Comparison of ENCODE assay signal across 8 cellular contexts in the genomic region with DNA sequence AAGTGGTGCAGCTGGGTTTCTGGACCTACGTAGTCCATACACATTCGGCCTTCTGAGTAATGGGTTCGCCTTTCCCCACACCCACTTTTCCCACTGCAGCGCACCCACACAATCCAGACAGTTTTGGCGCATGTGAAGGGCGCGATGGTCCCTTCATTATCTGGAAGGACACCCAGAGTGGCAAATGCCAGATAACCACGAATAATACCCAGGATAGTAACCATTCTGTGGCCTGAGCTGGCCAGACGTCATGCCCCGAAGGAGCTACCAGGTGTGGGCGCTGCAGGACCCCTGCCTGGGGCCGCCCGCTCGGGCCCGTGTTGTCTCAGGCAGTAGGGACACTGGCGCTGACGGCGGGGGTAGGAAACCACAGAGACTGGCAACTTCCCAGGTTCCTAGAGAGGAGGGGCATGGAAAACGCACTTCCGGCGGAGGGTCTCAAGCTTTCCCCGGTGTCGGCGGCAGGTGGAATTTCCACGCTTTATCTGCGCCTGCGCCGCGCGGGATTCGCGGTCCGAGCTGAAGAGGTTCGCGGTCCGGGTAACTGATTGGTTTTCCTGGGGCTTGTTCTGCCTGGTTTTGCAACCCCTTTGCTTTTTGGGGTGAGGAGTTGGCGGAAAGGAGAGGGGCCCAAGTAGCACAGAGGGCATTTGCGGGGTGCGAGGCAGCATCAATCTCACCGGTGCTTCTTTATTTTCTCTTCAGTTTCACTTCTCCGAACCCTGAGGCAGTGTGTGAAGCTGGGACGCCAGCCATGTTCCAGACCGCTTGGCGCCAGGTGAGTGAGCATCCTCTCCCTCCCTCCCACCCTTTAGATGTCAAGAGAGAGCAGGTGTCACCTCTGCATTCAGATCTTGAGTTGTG. TPM values are rescaled to one million over a fixed set of nuclear protein-coding genes. Genes with fewer than 3 reads are reported as not detected.
DNase-seq lines count a peak whose midpoint lies in the region; ATAC-seq and TF ChIP-seq lines count a peak whose summit lies in the region.

ZNF620 (plus strand) TSS at position 441 of the 864 bp plus-strand sequence; CDS start at position 755, 314 bp downstream.

- H3K79me2 ChIP-seq in PC-3 (ENCODE audit: low read length): no peaks in the 10 kb centered on the region

- H3K4me1 ChIP-seq in CD4-positive, CD25-positive, alpha-beta regulatory T cell (ENCODE audit: control insufficient read depth, insufficient read depth, low read length, poor library complexity, severe bottlenecking): peaks cover 11% of the 10 kb centered on the region
- H3K4me1 ChIP-seq in PC-3 (ENCODE audit: insufficient read depth, low read length): peaks cover 24% of the 10 kb centered on the region

- H3K36me3 ChIP-seq in CD4-positive, CD25-positive, alpha-beta regulatory T cell (ENCODE audit: control insufficient read depth, insufficient read depth, low read length): no peaks in the 10 kb centered on the region
- no peaks in the 10 kb centered on the region for H3K36me3 ChIP-seq in PC-3 (ENCODE audit: low read depth, low read length)

- no peak within 1 kb of the TSS for H3K27ac ChIP-seq in CD4-positive, CD25-positive, alpha-beta regulatory T cell (ENCODE audit: insufficient read depth, low read length, poor library complexity, severe bottlenecking)
- H3K27ac ChIP-seq in HL-60 (replicated peaks) (no peak within 1 kb of the TSS; the same call in 1 of the 2 replicates), PC-3 (ENCODE audit: low read length) (peak within 1 kb of the TSS; percentile 63)

- peak within 1 kb of the TSS; percentile 90 for H3K4me2 ChIP-seq in PC-3 (ENCODE audit: low read length)

- no peaks in the 10 kb centered on the region for H3K9me2 ChIP-seq in PC-3 (replicated peaks; ENCODE audit: low read length)

- TSS peak; percentile 13 for BruUV-seq in PC-3 (replicated peaks; lab: Mats Ljungman, UMichigan)

- peak; percentile 65 to 68 for ATAC-seq in CD4-positive, CD25-positive, alpha-beta regulatory T cell (ENCODE audit: low read depth in 2 of 2)
- ATAC-seq in GM19397 (IDR thresholded peaks at IDR 0.05; ENCODE audit: unreplicated experiment) (peak; percentile 87), PC-3 (peak; percentile 62), natural killer cell (peak; percentile 81 to 86 (median 84))
- peak; percentile 74 for ATAC-seq in stimulated activated naive CD8-positive, alpha-beta T cell treated with anti-CD3 and anti-CD28 coated beads, Interleukin-15, Interleukin-2, amounts not matched to agents 100 U/mL and 50 U/mL, for 24 hours

- intact Hi-C loops in PC-3 (cut with micrococcal nuclease): loop anchor here (2.0 kb wide), 3 partner anchors 19 to 53 kb away; partner anchors contain the start of genes ZNF619 and ZNF621
- intact Hi-C loops in activated T-helper 1 cell treated with anti-CD3 and anti-CD28 coated beads, Interleukin-12 subunit alpha, Interleukin-12 subunit beta, Interleukin-2, Interleukin-4 antibody, amounts not matched to agents 30 ng/mL and 10 ng/mL and 1 ng/mL, durations not matched to agents 14 hours and 24 hours and 36 hours (cut with micrococcal nuclease): loop anchor here (1.0 to 2.0 kb wide), 4 partner anchors 18 to 53 kb away; partner anchors contain the start of genes RPL14, ZNF619 and ZNF621
- intact Hi-C loops in natural killer cell (cut with micrococcal nuclease): no loop called here

- peaks cover 4 to 23% (median 12%) of the 10 kb centered on the region in 4 donors for H3K4me1 Mint-ChIP-seq in CD4-positive, CD25-positive, alpha-beta regulatory T cell
- H3K4me1 Mint-ChIP-seq in activated T-helper 1 cell treated with anti-CD3 and anti-CD28 coated beads, Interleukin-12 subunit alpha, Interleukin-12 subunit beta, Interleukin-2, Interleukin-4 antibody, amounts not matched to agents 30 ng/mL and 10 ng/mL and 1 ng/mL, durations not matched to agents 14 hours and 24 hours and 36 hours (ENCODE audit: low read depth): peaks cover 20% of the 10 kb centered on the region
- H3K4me1 Mint-ChIP-seq in natural killer cell: peaks cover 8 to 15% of the 10 kb centered on the region in 2 donors

- CTCF ChIA-PET in PC-3 (lab: Charles Lee): interaction anchor here (0.6 to 1.3 kb wide), 2 partner anchors 54 to 75 kb away, joined by 3 read pairs; no protein-coding TSS in a partner anchor

- TF ChIP-seq CTCF in HL-60 (IDR thresholded peaks at IDR 0.05; ENCODE audit: insufficient read depth, low read length): no peak
- peak; percentile 55 for TF ChIP-seq CTCF in PC-3 (conservative IDR thresholded peaks at IDR 0.05; ENCODE audit: low read depth, low read length)
- peak; percentile 35 for TF ChIP-seq CTCF in natural killer cell (IDR thresholded peaks at IDR 0.05)

- H3K27me3 Mint-ChIP-seq in CD4-positive, CD25-positive, alpha-beta regulatory T cell: no peaks in the 10 kb centered on the region
- H3K27me3 Mint-ChIP-seq in activated T-helper 1 cell treated with anti-CD3 and anti-CD28 coated beads, Interleukin-12 subunit alpha, Interleukin-12 subunit beta, Interleukin-2, Interleukin-4 antibody, amounts not matched to agents 30 ng/mL and 10 ng/mL and 1 ng/mL, durations not matched to agents 14 hours and 24 hours and 36 hours (ENCODE audit: insufficient read depth): no peaks in the 10 kb centered on the region
- no peaks in the 10 kb centered on the region for H3K27me3 Mint-ChIP-seq in natural killer cell (ENCODE audit: low read depth in 2 of 2)

- peak within 1 kb of the TSS; percentile 81 for H3K4me3 ChIP-seq in CD4-positive, CD25-positive, alpha-beta regulatory T cell (ENCODE audit: low read depth, low read length)
- H3K4me3 ChIP-seq in HL-60 (replicated peaks; ENCODE audit: insufficient read depth, low read length) (peak within 1 kb of the TSS; percentile 49), PC-3 (ENCODE audit: low read length) (peak within 1 kb of the TSS; percentile 72)

- H3K27me3 ChIP-seq in CD4-positive, CD25-positive, alpha-beta regulatory T cell (ENCODE audit: control insufficient read depth, insufficient read depth, low read length): no peaks in the 10 kb centered on the region
- H3K27me3 ChIP-seq in HL-60 (ENCODE audit: insufficient read depth, poor library complexity, severe bottlenecking): no peaks in the 10 kb centered on the region
- H3K27me3 ChIP-seq in PC-3 (ENCODE audit: low read length): no peaks in the 10 kb centered on the region

- H3K9me3 Mint-ChIP-seq in CD4-positive, CD25-positive, alpha-beta regulatory T cell: peaks cover 0 to 1% (median 0%) of the 10 kb centered on the region in 7 donors
- H3K9me3 Mint-ChIP-seq in activated T-helper 1 cell treated with anti-CD3 and anti-CD28 coated beads, Interleukin-12 subunit alpha, Interleukin-12 subunit beta, Interleukin-2, Interleukin-4 antibody, amounts not matched to agents 30 ng/mL and 10 ng/mL and 1 ng/mL, durations not matched to agents 14 hours and 24 hours and 36 hours: no peaks in the 10 kb centered on the region
- no peaks in the 10 kb centered on the region for H3K9me3 Mint-ChIP-seq in natural killer cell

- H3K36me3 Mint-ChIP-seq in CD4-positive, CD25-positive, alpha-beta regulatory T cell: peaks cover 7% of the 10 kb centered on the region
- peaks cover 17% of the 10 kb centered on the region for H3K36me3 Mint-ChIP-seq in activated T-helper 1 cell treated with anti-CD3 and anti-CD28 coated beads, Interleukin-12 subunit alpha, Interleukin-12 subunit beta, Interleukin-2, Interleukin-4 antibody, amounts not matched to agents 30 ng/mL and 10 ng/mL and 1 ng/mL, durations not matched to agents 14 hours and 24 hours and 36 hours (ENCODE audit: low read depth)
- H3K36me3 Mint-ChIP-seq in natural killer cell: no peaks in the 10 kb centered on the region

- H3F3A ChIP-seq in PC-3 (ENCODE audit: low read length, unreplicated experiment): no peaks in the 10 kb centered on the region

- peak; percentile 22 to 51 (median 36) for DNase-seq in CD4-positive, CD25-positive, alpha-beta regulatory T cell
- DNase-seq in HL-60 (ENCODE audit: low read depth in 1 of 2, low spot score in 1 of 2) (peak; percentile 34 to 60), PC-3 (peak; percentile 69), fibroblast of peridontal ligament (ENCODE audit: extremely low read depth) (peak; percentile 39), natural killer cell (peak; percentile 35)
- DNase-seq in activated T-helper 1 cell treated with anti-CD3 and anti-CD28 coated beads, Interleukin-12 subunit alpha, Interleukin-12 subunit beta, Interleukin-2, Interleukin-4 antibody, amounts not matched to agents 30 ng/mL and 10 ng/mL and 1 ng/mL, durations not matched to agents 14 hours and 24 hours and 36 hours (ENCODE audit: low spot score): peak; percentile 34
- DNase-seq in stimulated activated naive CD8-positive, alpha-beta T cell treated with anti-CD3 and anti-CD28 coated beads, Interleukin-15, Interleukin-2, amounts not matched to agents 100 U/mL and 50 U/mL, for 24 hours: peak; percentile 64

- POLR2A ChIA-PET in PC-3 (lab: Charles Lee; ENCODE audit: unreplicated experiment): interaction anchor here (0.6 kb wide), 3 partner anchors 10 to 46 kb away, joined by 3 to 6 read pairs (median 3); no protein-coding TSS in a partner anchor

- H3K9me3 ChIP-seq in CD4-positive, CD25-positive, alpha-beta regulatory T cell (ENCODE audit: control insufficient read depth in 2 of 2, low read length in 2 of 2): no peaks in the 10 kb centered on the region
- H3K9me3 ChIP-seq in PC-3 (ENCODE audit: low read length): no peaks in the 10 kb centered on the region

- H3K4me3 Mint-ChIP-seq in CD4-positive, CD25-positive, alpha-beta regulatory T cell: peak within 1 kb of the TSS; percentile 95 to 98 (median 96)
- peak within 1 kb of the TSS; percentile 89 for H3K4me3 Mint-ChIP-seq in activated T-helper 1 cell treated with anti-CD3 and anti-CD28 coated beads, Interleukin-12 subunit alpha, Interleukin-12 subunit beta, Interleukin-2, Interleukin-4 antibody, amounts not matched to agents 30 ng/mL and 10 ng/mL and 1 ng/mL, durations not matched to agents 14 hours and 24 hours and 36 hours
- peak within 1 kb of the TSS; percentile 93 for H3K4me3 Mint-ChIP-seq in natural killer cell

- peak within 1 kb of the TSS; percentile 80 to 92 (median 91) for H3K27ac Mint-ChIP-seq in CD4-positive, CD25-positive, alpha-beta regulatory T cell
- peak within 1 kb of the TSS; percentile 47 for H3K27ac Mint-ChIP-seq in activated T-helper 1 cell treated with anti-CD3 and anti-CD28 coated beads, Interleukin-12 subunit alpha, Interleukin-12 subunit beta, Interleukin-2, Interleukin-4 antibody, amounts not matched to agents 30 ng/mL and 10 ng/mL and 1 ng/mL, durations not matched to agents 14 hours and 24 hours and 36 hours
- peak within 1 kb of the TSS; percentile 81 to 87 for H3K27ac Mint-ChIP-seq in natural killer cell

- H4K20me1 ChIP-seq in PC-3 (ENCODE audit: low read length): no peaks in the 10 kb centered on the region

- peak within 1 kb of the TSS; percentile 55 for H3K9ac ChIP-seq in PC-3 (ENCODE audit: low read length)

- H2AFZ ChIP-seq in PC-3 (ENCODE audit: low read length): peak within 1 kb of the TSS; percentile 89

RNA-seq across cellular contexts. Expression of gene ZNF620, which starts in this region (rescaled TPM):
- total RNA-seq in CD4-positive, CD25-positive, alpha-beta regulatory T cell: 2.4 TPM
- polyA plus RNA-seq in CD4-positive, CD25-positive, alpha-beta regulatory T cell: 1 to 10 TPM; 2.6 to 4.5 (median 3.4) TPM
- total RNA-seq in PC-3 (2014; rRNA removed) (1.8 and 2.5 TPM in 2 replicates), natural killer cell (1 to 10 TPM; 3.3 to 7.4 (median 6.0) TPM)
- 5.5 and 6.0 TPM in 2 replicates for total RNA-seq in activated T-helper 1 cell treated with anti-CD3 and anti-CD28 coated beads, Interleukin-12 subunit alpha, Interleukin-12 subunit beta, Interleukin-2, Interleukin-4 antibody, amounts not matched to agents 30 ng/mL and 10 ng/mL and 1 ng/mL, durations not matched to agents 14 hours and 24 hours and 36 hours
